30 cellular contexts compared by ENCODE assay signal in the genomic region with DNA sequence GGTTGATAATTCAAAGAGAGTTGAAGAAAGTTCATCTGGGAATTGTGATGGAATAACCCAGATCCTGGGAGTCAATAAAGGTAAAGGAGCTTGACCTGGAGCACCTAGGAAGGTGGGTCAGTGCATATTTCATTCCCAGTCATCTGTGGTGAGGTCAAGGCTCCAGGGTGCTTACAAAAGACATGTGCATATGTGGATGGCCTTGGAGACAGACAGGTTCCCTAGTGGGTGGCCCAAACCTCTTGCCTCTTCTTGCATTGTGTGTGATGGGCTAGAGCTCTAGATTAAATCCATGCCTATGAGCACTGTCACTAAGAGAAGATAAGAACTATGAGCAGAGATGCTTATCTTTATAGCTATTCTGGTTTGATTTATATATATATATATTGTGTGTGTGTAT.
"Had no signal": no experiment of that assay in that cellular context is flagged by ENCODE, and none has a peak within 500 bp of the region (broad histone marks: within the 10 kb centered on the region; RNA-seq: fewer than 3 reads in every experiment).

No MANE protein-coding gene starts in this region.

- FAIRE-seq: bronchial epithelial cell, TTC549 had no signal

- H3K36me3 ChIP-seq: ascending aorta, cardiac muscle cell had no signal

- H3K27me3 ChIP-seq: ascending aorta had no signal

- ATAC-seq: activated CD8-positive, alpha-beta memory T cell treated with anti-CD3 and anti-CD28 coated beads, Interleukin-2, amount 10 ng/mL, durations not matched to agents 7 days and 5 days; activated CD8-positive, alpha-beta T cell treated with anti-CD3 and anti-CD28 coated beads for 36 hours; activated naive CD8-positive, alpha-beta T cell treated with anti-CD3 and anti-CD28 coated beads, Interleukin-2, amount 50 U/mL, for 24 hours had no signal

- H3K27ac ChIP-seq: ascending aorta, cardiac muscle cell, VCaP had no signal

- H3K4me3 ChIP-seq: ascending aorta, cardiac muscle cell had no signal

- H3K9me3 ChIP-seq: ascending aorta had no signal

- H3K4me1 ChIP-seq: ascending aorta had no signal

- DNase-seq: activated B cell treated with CpG ODN at 0.5 μM for 24 hours; activated CD4-positive, alpha-beta memory T cell treated with anti-CD3 and anti-CD28 coated beads for 36 hours; activated CD4-positive, alpha-beta T cell treated with anti-CD3 and anti-CD28 coated beads for 4 hours; activated CD4-positive, alpha-beta T cell treated with anti-CD3 and anti-CD28 coated beads, Interleukin-2, amount 10 ng/mL, durations not matched to agents 24 days and 14 days; activated CD4-positive, alpha-beta T cell treated with anti-CD3 and anti-CD28 coated beads, Interleukin-2, amount 50 U/mL, for 1 hour; activated CD4-positive, alpha-beta T cell treated with anti-CD3 and anti-CD28 coated beads, Interleukin-2, amount 50 U/mL, for 4 hours; activated CD4-positive, CD25-positive, alpha-beta regulatory T cell treated with anti-CD3 and anti-CD28 coated beads, Interleukin-2, amount 50 U/mL, for 72 hours; activated CD8-positive, alpha-beta memory T cell treated with anti-CD3 and anti-CD28 coated beads for 24 hours; activated CD8-positive, alpha-beta memory T cell treated with anti-CD3 and anti-CD28 coated beads, Interleukin-2, amount 10 ng/mL, durations not matched to agents 7 days and 5 days; activated CD8-positive, alpha-beta memory T cell treated with anti-CD3 and anti-CD28 coated beads, Interleukin-2, amount 50 U/mL, for 48 hours; activated CD8-positive, alpha-beta T cell treated with anti-CD3 and anti-CD28 coated beads for 36 hours; activated effector memory CD4-positive, alpha-beta T cell treated with Interleukin-2 at 50 U/mL for 16 hours; activated gamma-delta T cell; activated naive CD4-positive, alpha-beta T cell treated with anti-CD3 and anti-CD28 coated beads, Interleukin-2, amount 10 ng/mL, durations not matched to agents 7 days and 5 days; activated naive CD4-positive, alpha-beta T cell treated with Interleukin-2 at 50 U/mL for 16 hours; activated naive CD8-positive, alpha-beta T cell treated with anti-CD3 and anti-CD28 coated beads, Interleukin-2, amount 10 ng/mL, durations not matched to agents 7 days and 5 days; activated naive CD8-positive, alpha-beta T cell treated with anti-CD3 and anti-CD28 coated beads, Interleukin-2, amount 50 U/mL, for 24 hours; activated T-cell treated with anti-CD3 and anti-CD28 coated beads, Interleukin-2, amount 50 U/mL, for 24 hours; activated T-cell treated with anti-CD3 and anti-CD28 coated beads, Interleukin-2, amount 50 U/mL, for 48 hours; amygdala; anterior cingulate cortex; caudate nucleus; cerebellar nuclear complex; T-helper 2 cell; T-helper 9 cell had no signal
